Comparison of ENCODE assay signal across 1 cellular context in genomic region chr3:46578973-46579755, GRCh38.
A peak's percentile ranks its signal among the peaks of the same experiment; 100 is the strongest.
TF ChIP-seq lines count a peak whose summit lies in the region.

No MANE protein-coding gene starts in this region.

TF ChIP-seq in HepG2, 621 proteins besides CTCF, POLR2A, EP300 and RAD21 (continued from another document and continues in another):
- TF ChIP-seq ZNF367 (CRISPR knock-in tag; IDR thresholded peaks at IDR 0.05; ENCODE audit: borderline replicate concordance) (no peak), MXD4 (CRISPR knock-in tag; IDR thresholded peaks at IDR 0.05) (no peak), ZNF709 (CRISPR knock-in tag; IDR thresholded peaks at IDR 0.05) (no peak), TBP (CRISPR knock-in tag; IDR thresholded peaks at IDR 0.05) (no peak), RORA (CRISPR knock-in tag; IDR thresholded peaks at IDR 0.05) (no peak), ATAD3A (CRISPR knock-in tag; IDR thresholded peaks at IDR 0.05) (no peak), ZNF12 (CRISPR knock-in tag; IDR thresholded peaks at IDR 0.05) (0 out of 2 replicates have a peak, but pooled peaks have one; percentile 21), KMT2B (CRISPR knock-in tag; IDR thresholded peaks at IDR 0.05) (no peak), ZBED4 (CRISPR knock-in tag; IDR thresholded peaks at IDR 0.05; ENCODE audit: borderline replicate concordance) (no peak), ZSCAN31 (CRISPR knock-in tag; IDR thresholded peaks at IDR 0.05; ENCODE audit: low read depth) (no peak), KLF16 (CRISPR knock-in tag; IDR thresholded peaks at IDR 0.05) (no peak), MED1 (CRISPR knock-in tag; IDR thresholded peaks at IDR 0.05) (peak; percentile 80), TOE1 (CRISPR knock-in tag; IDR thresholded peaks at IDR 0.05) (no peak), TRIM24 (CRISPR knock-in tag; IDR thresholded peaks at IDR 0.05) (no peak), ZNF660 (CRISPR knock-in tag; IDR thresholded peaks at IDR 0.05; ENCODE audit: borderline replicate concordance, low read depth) (no peak), TEAD3 (CRISPR knock-in tag; optimal IDR thresholded peaks at IDR 0.05; ENCODE audit: borderline replicate concordance) (no peak), ZIK1 (CRISPR knock-in tag; IDR thresholded peaks at IDR 0.05; ENCODE audit: borderline replicate concordance, low read depth) (no peak), ZSCAN22 (CRISPR knock-in tag; IDR thresholded peaks at IDR 0.05) (no peak), ZNF468 (CRISPR knock-in tag; IDR thresholded peaks at IDR 0.05) (no peak), IRF2 (CRISPR knock-in tag; IDR thresholded peaks at IDR 0.05) (peak; percentile 23; the same call in 1 of the 2 replicates), ZNF235 (CRISPR knock-in tag; IDR thresholded peaks at IDR 0.05; ENCODE audit: borderline replicate concordance) (no peak), ZNF253 (CRISPR knock-in tag; IDR thresholded peaks at IDR 0.05; ENCODE audit: borderline replicate concordance) (no peak), DRAP1 (CRISPR knock-in tag; IDR thresholded peaks at IDR 0.05) (no peak), ZBTB33 (CRISPR knock-in tag; IDR thresholded peaks at IDR 0.05) (no peak), JUNB (CRISPR knock-in tag; IDR thresholded peaks at IDR 0.05; ENCODE audit: borderline replicate concordance) (no peak), KLF15 (CRISPR knock-in tag; IDR thresholded peaks at IDR 0.05; ENCODE audit: borderline replicate concordance) (no peak), ZBTB7A (CRISPR knock-in tag; IDR thresholded peaks at IDR 0.05) (no peak), ZNF354B (CRISPR knock-in tag; IDR thresholded peaks at IDR 0.05) (no peak), CBX1 (IDR thresholded peaks at IDR 0.05; ENCODE audit: low read depth) (no peak), ZNF878 (CRISPR knock-in tag; IDR thresholded peaks at IDR 0.05) (no peak), FOSL1 (CRISPR knock-in tag; IDR thresholded peaks at IDR 0.05; ENCODE audit: borderline replicate concordance) (no peak)
- TF ChIP-seq, protein P1, sequence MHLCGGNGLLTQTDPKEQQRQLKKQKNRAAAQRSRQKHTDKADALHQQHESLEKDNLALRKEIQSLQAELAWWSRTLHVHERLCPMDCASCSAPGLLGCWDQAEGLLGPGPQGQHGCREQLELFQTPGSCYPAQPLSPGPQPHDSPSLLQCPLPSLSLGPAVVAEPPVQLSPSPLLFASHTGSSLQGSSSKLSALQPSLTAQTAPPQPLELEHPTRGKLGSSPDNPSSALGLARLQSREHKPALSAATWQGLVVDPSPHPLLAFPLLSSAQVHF (CRISPR knock-in tag; IDR thresholded peaks at IDR 0.05), result no peak
- TF ChIP-seq, protein P2, sequence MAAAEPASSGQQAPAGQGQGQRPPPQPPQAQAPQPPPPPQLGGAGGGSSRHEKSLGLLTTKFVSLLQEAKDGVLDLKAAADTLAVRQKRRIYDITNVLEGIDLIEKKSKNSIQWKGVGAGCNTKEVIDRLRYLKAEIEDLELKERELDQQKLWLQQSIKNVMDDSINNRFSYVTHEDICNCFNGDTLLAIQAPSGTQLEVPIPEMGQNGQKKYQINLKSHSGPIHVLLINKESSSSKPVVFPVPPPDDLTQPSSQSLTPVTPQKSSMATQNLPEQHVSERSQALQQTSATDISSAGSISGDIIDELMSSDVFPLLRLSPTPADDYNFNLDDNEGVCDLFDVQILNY (CRISPR knock-in tag; conservative IDR thresholded peaks at IDR 0.05), result no peak
- TF ChIP-seq, protein P3, sequence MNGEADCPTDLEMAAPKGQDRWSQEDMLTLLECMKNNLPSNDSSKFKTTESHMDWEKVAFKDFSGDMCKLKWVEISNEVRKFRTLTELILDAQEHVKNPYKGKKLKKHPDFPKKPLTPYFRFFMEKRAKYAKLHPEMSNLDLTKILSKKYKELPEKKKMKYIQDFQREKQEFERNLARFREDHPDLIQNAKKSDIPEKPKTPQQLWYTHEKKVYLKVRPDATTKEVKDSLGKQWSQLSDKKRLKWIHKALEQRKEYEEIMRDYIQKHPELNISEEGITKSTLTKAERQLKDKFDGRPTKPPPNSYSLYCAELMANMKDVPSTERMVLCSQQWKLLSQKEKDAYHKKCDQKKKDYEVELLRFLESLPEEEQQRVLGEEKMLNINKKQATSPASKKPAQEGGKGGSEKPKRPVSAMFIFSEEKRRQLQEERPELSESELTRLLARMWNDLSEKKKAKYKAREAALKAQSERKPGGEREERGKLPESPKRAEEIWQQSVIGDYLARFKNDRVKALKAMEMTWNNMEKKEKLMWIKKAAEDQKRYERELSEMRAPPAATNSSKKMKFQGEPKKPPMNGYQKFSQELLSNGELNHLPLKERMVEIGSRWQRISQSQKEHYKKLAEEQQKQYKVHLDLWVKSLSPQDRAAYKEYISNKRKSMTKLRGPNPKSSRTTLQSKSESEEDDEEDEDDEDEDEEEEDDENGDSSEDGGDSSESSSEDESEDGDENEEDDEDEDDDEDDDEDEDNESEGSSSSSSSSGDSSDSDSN (CRISPR knock-in tag; IDR thresholded peaks at IDR 0.05), result no peak
- TF ChIP-seq, protein P4, sequence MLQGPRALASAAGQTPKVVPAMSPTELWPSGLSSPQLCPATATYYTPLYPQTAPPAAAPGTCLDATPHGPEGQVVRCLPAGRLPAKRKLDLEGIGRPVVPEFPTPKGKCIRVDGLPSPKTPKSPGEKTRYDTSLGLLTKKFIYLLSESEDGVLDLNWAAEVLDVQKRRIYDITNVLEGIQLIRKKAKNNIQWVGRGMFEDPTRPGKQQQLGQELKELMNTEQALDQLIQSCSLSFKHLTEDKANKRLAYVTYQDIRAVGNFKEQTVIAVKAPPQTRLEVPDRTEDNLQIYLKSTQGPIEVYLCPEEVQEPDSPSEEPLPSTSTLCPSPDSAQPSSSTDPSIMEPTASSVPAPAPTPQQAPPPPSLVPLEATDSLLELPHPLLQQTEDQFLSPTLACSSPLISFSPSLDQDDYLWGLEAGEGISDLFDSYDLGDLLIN (CRISPR knock-in tag; IDR thresholded peaks at IDR 0.05; ENCODE audit: borderline replicate concordance), result no peak
- TF ChIP-seq, protein P5, sequence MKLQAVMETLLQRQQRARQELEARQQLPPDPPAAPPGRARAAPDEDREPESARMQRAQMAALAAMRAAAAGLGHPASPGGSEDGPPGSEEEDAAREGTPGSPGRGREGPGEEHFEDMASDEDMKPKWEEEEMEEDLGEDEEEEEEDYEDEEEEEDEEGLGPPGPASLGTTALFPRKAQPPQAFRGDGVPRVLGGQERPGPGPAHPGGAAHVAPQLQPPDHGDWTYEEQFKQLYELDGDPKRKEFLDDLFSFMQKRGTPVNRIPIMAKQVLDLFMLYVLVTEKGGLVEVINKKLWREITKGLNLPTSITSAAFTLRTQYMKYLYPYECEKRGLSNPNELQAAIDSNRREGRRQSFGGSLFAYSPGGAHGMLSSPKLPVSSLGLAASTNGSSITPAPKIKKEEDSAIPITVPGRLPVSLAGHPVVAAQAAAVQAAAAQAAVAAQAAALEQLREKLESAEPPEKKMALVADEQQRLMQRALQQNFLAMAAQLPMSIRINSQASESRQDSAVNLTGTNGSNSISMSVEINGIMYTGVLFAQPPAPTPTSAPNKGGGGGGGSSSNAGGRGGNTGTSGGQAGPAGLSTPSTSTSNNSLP (IDR thresholded peaks at IDR 0.05; ENCODE audit: low read depth, low read length), result peak; percentile 57
- TF ChIP-seq, protein P6, sequence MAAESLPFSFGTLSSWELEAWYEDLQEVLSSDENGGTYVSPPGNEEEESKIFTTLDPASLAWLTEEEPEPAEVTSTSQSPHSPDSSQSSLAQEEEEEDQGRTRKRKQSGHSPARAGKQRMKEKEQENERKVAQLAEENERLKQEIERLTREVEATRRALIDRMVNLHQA (CRISPR knock-in tag; IDR thresholded peaks at IDR 0.05), result no peak
- TF ChIP-seq, protein P7, sequence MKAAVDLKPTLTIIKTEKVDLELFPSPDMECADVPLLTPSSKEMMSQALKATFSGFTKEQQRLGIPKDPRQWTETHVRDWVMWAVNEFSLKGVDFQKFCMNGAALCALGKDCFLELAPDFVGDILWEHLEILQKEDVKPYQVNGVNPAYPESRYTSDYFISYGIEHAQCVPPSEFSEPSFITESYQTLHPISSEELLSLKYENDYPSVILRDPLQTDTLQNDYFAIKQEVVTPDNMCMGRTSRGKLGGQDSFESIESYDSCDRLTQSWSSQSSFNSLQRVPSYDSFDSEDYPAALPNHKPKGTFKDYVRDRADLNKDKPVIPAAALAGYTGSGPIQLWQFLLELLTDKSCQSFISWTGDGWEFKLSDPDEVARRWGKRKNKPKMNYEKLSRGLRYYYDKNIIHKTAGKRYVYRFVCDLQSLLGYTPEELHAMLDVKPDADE (CRISPR knock-in tag; IDR thresholded peaks at IDR 0.05), result no peak
- TF ChIP-seq, protein P8, sequence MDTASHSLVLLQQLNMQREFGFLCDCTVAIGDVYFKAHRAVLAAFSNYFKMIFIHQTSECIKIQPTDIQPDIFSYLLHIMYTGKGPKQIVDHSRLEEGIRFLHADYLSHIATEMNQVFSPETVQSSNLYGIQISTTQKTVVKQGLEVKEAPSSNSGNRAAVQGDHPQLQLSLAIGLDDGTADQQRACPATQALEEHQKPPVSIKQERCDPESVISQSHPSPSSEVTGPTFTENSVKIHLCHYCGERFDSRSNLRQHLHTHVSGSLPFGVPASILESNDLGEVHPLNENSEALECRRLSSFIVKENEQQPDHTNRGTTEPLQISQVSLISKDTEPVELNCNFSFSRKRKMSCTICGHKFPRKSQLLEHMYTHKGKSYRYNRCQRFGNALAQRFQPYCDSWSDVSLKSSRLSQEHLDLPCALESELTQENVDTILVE (CRISPR knock-in tag; IDR thresholded peaks at IDR 0.05), result no peak
- TF ChIP-seq, protein P9, sequence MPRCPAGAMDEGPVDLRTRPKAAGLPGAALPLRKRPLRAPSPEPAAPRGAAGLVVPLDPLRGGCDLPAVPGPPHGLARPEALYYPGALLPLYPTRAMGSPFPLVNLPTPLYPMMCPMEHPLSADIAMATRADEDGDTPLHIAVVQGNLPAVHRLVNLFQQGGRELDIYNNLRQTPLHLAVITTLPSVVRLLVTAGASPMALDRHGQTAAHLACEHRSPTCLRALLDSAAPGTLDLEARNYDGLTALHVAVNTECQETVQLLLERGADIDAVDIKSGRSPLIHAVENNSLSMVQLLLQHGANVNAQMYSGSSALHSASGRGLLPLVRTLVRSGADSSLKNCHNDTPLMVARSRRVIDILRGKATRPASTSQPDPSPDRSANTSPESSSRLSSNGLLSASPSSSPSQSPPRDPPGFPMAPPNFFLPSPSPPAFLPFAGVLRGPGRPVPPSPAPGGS (CRISPR knock-in tag; IDR thresholded peaks at IDR 0.05), result no peak
